ENCODE assay signal across 1 cellular context in the genomic region with DNA sequence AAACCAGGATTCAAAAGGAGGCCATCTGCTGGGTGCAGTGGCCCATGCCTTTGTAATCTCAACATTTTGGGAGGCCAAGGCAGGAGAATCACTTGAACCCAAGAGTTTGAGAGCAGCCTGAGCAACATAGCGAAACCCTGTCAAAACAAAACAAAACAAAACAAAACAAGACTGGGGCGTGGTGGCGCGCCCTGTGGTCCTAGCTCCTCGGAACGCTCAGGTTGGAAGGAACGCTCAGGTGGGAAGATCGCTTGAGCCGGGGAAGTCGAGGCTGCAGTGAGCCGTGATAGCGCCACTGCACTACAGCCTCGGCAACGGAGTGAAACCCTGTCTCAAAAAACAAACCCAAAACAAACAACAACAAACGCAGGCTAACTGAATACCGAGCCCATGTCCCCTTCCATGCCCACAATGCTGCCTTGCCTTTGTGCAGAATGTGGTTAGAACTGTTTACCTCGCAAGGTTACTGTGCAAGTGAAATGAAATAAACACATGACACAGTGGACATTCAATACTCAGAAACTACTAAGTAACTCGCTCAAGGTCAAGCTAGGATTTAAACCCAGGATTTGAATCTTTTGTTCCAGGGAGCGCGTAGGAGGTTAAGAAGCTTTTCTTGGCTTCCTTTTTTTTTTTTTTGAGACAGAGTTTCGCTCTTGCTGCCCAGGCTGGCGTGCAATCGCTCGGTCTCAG.
TF ChIP-seq lines count a peak whose summit lies in the region.

No MANE protein-coding gene starts in this region.

TF ChIP-seq in HepG2, 621 proteins besides CTCF, POLR2A, EP300 and RAD21 (continues in another document):
- TF ChIP-seq ZNF768 (CRISPR knock-in tag; IDR thresholded peaks at IDR 0.05) (no peak), ZNF550 (CRISPR knock-in tag; IDR thresholded peaks at IDR 0.05; ENCODE audit: borderline replicate concordance) (no peak), PPARG (CRISPR knock-in tag; conservative IDR thresholded peaks at IDR 0.05) (no peak), NFE2 (CRISPR knock-in tag; IDR thresholded peaks at IDR 0.05) (no peak), TRIM24 (CRISPR knock-in tag; IDR thresholded peaks at IDR 0.05) (no peak), ZNF770 (CRISPR knock-in tag; IDR thresholded peaks at IDR 0.05) (peak; percentile 20; the same call in 1 of the 2 replicates), ZMYM3 (CRISPR knock-in tag; IDR thresholded peaks at IDR 0.05) (0 out of 2 replicates have a peak, but pooled peaks have one; percentile 8), ZBTB8A (CRISPR knock-in tag; IDR thresholded peaks at IDR 0.05; ENCODE audit: borderline replicate concordance, low read depth) (no peak), TFDP1 (CRISPR knock-in tag; IDR thresholded peaks at IDR 0.05; ENCODE audit: borderline replicate concordance) (no peak), ZBTB7A (CRISPR knock-in tag; IDR thresholded peaks at IDR 0.05) (peak; percentile 3; the same call in 1 of the 2 replicates), SNAPC2 (CRISPR knock-in tag; IDR thresholded peaks at IDR 0.05) (no peak), KMT2B (CRISPR knock-in tag; IDR thresholded peaks at IDR 0.05) (0 out of 2 replicates have a peak, but pooled peaks have one; percentile 38), GFI1 (CRISPR knock-in tag; IDR thresholded peaks at IDR 0.05; ENCODE audit: borderline replicate concordance) (no peak), ZNF280B (CRISPR knock-in tag; IDR thresholded peaks at IDR 0.05; ENCODE audit: borderline replicate concordance) (no peak), ZNF839 (CRISPR knock-in tag; IDR thresholded peaks at IDR 0.05; ENCODE audit: borderline replicate concordance) (no peak), AGO2 (optimal IDR thresholded peaks at IDR 0.05; ENCODE audit: low read depth, low read length) (no peak), NR1H2 (CRISPR knock-in tag; IDR thresholded peaks at IDR 0.05; ENCODE audit: borderline replicate concordance, low read depth) (peak; percentile 55; the same call in 1 of the 2 replicates), ZNF407 (CRISPR knock-in tag; IDR thresholded peaks at IDR 0.05; ENCODE audit: not compliant biosample characterization) (no peak), NFIC (IDR thresholded peaks at IDR 0.05; ENCODE audit: low read length) (no peak), ZNF205 (CRISPR knock-in tag; IDR thresholded peaks at IDR 0.05) (no peak), ZNF382 (CRISPR knock-in tag; IDR thresholded peaks at IDR 0.05; ENCODE audit: borderline replicate concordance) (no peak), ARID2 (CRISPR knock-in tag; IDR thresholded peaks at IDR 0.05; ENCODE audit: borderline replicate concordance) (no peak), ZNF776 (CRISPR knock-in tag; IDR thresholded peaks at IDR 0.05) (no peak), ZFP37 (CRISPR knock-in tag; IDR thresholded peaks at IDR 0.05; ENCODE audit: borderline replicate concordance) (0 out of 2 replicates have a peak, but pooled peaks have one; percentile 3), ATF7-NPFF (CRISPR knock-in tag; IDR thresholded peaks at IDR 0.05; ENCODE audit: low read depth) (no peak), HNRNPK (IDR thresholded peaks at IDR 0.05; ENCODE audit: low read depth, low read length, poor library complexity, severe bottlenecking) (no peak), ZNF687 (CRISPR knock-in tag; IDR thresholded peaks at IDR 0.05) (0 out of 2 replicates have a peak, but pooled peaks have one; percentile 20), LCORL (IDR thresholded peaks at IDR 0.05) (no peak), LCORL (CRISPR knock-in tag; IDR thresholded peaks at IDR 0.05) (peak; percentile 11; the same call in 1 of the 2 replicates), ETV5 (CRISPR knock-in tag; IDR thresholded peaks at IDR 0.05; ENCODE audit: borderline replicate concordance) (no peak), MBD4 (IDR thresholded peaks at IDR 0.05; ENCODE audit: borderline replicate concordance, low read length) (no peak)
- TF ChIP-seq, protein P1, sequence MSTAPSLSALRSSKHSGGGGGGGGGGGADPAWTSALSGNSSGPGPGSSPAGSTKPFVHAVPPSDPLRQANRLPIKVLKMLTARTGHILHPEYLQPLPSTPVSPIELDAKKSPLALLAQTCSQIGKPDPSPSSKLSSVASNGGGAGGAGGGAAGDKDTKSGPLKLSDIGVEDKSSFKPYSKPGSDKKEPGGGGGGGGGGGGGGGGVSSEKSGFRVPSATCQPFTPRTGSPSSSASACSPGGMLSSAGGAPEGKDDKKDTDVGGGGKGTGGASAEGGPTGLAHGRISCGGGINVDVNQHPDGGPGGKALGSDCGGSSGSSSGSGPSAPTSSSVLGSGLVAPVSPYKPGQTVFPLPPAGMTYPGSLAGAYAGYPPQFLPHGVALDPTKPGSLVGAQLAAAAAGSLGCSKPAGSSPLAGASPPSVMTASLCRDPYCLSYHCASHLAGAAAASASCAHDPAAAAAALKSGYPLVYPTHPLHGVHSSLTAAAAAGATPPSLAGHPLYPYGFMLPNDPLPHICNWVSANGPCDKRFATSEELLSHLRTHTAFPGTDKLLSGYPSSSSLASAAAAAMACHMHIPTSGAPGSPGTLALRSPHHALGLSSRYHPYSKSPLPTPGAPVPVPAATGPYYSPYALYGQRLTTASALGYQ (CRISPR knock-in tag; IDR thresholded peaks at IDR 0.05): no peak
- TF ChIP-seq, protein P2, sequence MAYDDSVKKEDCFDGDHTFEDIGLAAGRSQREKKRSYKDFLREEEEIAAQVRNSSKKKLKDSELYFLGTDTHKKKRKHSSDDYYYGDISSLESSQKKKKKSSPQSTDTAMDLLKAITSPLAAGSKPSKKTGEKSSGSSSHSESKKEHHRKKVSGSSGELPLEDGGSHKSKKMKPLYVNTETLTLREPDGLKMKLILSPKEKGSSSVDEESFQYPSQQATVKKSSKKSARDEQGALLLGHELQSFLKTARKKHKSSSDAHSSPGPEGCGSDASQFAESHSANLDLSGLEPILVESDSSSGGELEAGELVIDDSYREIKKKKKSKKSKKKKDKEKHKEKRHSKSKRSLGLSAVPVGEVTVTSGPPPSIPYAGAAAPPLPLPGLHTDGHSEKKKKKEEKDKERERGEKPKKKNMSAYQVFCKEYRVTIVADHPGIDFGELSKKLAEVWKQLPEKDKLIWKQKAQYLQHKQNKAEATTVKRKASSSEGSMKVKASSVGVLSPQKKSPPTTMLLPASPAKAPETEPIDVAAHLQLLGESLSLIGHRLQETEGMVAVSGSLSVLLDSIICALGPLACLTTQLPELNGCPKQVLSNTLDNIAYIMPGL (CRISPR knock-in tag; IDR thresholded peaks at IDR 0.05; ENCODE audit: borderline replicate concordance in 1 of 2, low read depth in 1 of 2): 0 out of 4 replicates have a peak, but pooled peaks of 1 of the 2 experiments have one; percentile 7
